Comparison of ENCODE assay signal across 8 cellular contexts in genomic region chr14:21068521-21069387, GRCh38. TPM values are rescaled to one million over a fixed set of nuclear protein-coding genes. Genes with fewer than 3 reads are reported as not detected.
A peak's percentile ranks its signal among the peaks of the same experiment; 100 is the strongest.
DNase-seq lines count a peak whose midpoint lies in the region; ATAC-seq and TF ChIP-seq lines count a peak whose summit lies in the region.

No MANE protein-coding gene starts in this region.

- peaks cover 4% of the 10 kb centered on the region for H3K79me2 ChIP-seq in ACC112 (ENCODE audit: control insufficient read depth, insufficient read depth, low read length, unreplicated experiment)

- peaks cover 11% of the 10 kb centered on the region for H3K36me3 Mint-ChIP-seq in effector memory CD8-positive, alpha-beta T cell (ENCODE audit: insufficient read depth)

- H3K27ac ChIP-seq in ACC112 (ENCODE audit: low read depth, low read length) = peak overlapping the region; percentile 54; the same call in 1 of the 2 replicates

- DNase-seq in GM13977 (ENCODE audit: low spot score) (peak; percentile 76), NCI-H226 (peak; percentile 16), medulla oblongata (ENCODE audit: extremely low spot score) (peak; percentile 86), ureter (ENCODE audit: low spot score) (no peak)
- DNase-seq in activated CD4-positive, alpha-beta T cell treated with anti-CD3 and anti-CD28 coated beads for 4 hours = peak; percentile 44 to 53
- peak; percentile 56 to 62 (median 58) for DNase-seq in effector memory CD8-positive, alpha-beta T cell
- peak; percentile 32 to 54 (median 38) for DNase-seq in stimulated activated naive CD4-positive, alpha-beta T cell (lab: John Stamatoyannopoulos, UW)

- H3K27me3 Mint-ChIP-seq in effector memory CD8-positive, alpha-beta T cell = peaks cover 89 to 90% of the 10 kb centered on the region in 2 donors

- H3K4me1 Mint-ChIP-seq in effector memory CD8-positive, alpha-beta T cell (ENCODE audit: low read depth in 2 of 2) = peaks cover 28 to 34% of the 10 kb centered on the region in 2 donors

- peak overlapping the region; percentile 92 for H3K4me3 ChIP-seq in ACC112 (ENCODE audit: low read depth, low read length)

- H3K4me1 ChIP-seq in ACC112 (ENCODE audit: control insufficient read depth, insufficient read depth, low read length, unreplicated experiment) = peaks cover 26% of the 10 kb centered on the region

- H3K9me3 Mint-ChIP-seq in effector memory CD8-positive, alpha-beta T cell = no peaks in the 10 kb centered on the region

- in situ Hi-C loops in GM13977 (cut with MboI; ENCODE audit: low pct_unique_long_range_greater_than_20kb, low sequenced_read_pairs, unreplicated experiment) = no loop called here

- no peaks in the 10 kb centered on the region for H3K27me3 ChIP-seq in ACC112 (ENCODE audit: insufficient read depth, low read length)

- H3K4me3 Mint-ChIP-seq in effector memory CD8-positive, alpha-beta T cell = peak overlapping the region; percentile 85 to 86

- no peaks in the 10 kb centered on the region for H3K36me3 ChIP-seq in ACC112 (ENCODE audit: insufficient read depth, low read length)

- H2AFZ ChIP-seq in ACC112 (ENCODE audit: low read length, unreplicated experiment) = peak overlapping the region; percentile 73

- H3K27ac Mint-ChIP-seq in effector memory CD8-positive, alpha-beta T cell = peak overlapping the region; percentile 92 to 93

- ATAC-seq in effector memory CD8-positive, alpha-beta T cell (replicated peaks) = peak; percentile 64

- TF ChIP-seq CTCF in GM13977 (IDR thresholded peaks at IDR 0.05; ENCODE audit: extremely low read depth, insufficient read depth, missing control alignments) = peak; percentile 47

RNA-seq across cellular contexts. Expression of gene ARHGEF40, which starts 1.4 kb away (rescaled TPM):
- total RNA-seq in ureter = 41.2 TPM

RNA-seq across cellular contexts. Expression of gene RNASE8, which starts 11.1 kb away (rescaled TPM):
- total RNA-seq in ureter = not detected

RNA-seq across cellular contexts. Expression of gene RNASE7, which starts 26.6 kb away (rescaled TPM):
- total RNA-seq in ureter = 0.94 TPM

RNA-seq across cellular contexts. Expression of gene ZNF219, which starts 29.7 kb away (rescaled TPM):
- 47.2 TPM for total RNA-seq in ureter

RNA-seq across cellular contexts. Expression of gene TMEM253, which starts 32.1 kb away (rescaled TPM):
- total RNA-seq in ureter = 1.6 TPM
